ENCODE assay signal across 1 cellular context in genomic region chr3:34676431-34676830, GRCh38.
TF ChIP-seq lines count a peak whose summit lies in the region.

No MANE protein-coding gene starts in this region.

TF ChIP-seq in GM23338, 12 proteins besides CTCF, POLR2A, EP300 and RAD21 (continued from another document):
- TF ChIP-seq ZNF462 (CRISPR knock-in tag; IDR thresholded peaks at IDR 0.05) (no peak), REST (IDR thresholded peaks at IDR 0.05; ENCODE audit: unreplicated experiment) (no peak)
